In genomic region chr2:43199492-43200481, GRCh38 we compare ENCODE assay signal across 15 cellular contexts. TPM values are rescaled to one million over a fixed set of nuclear protein-coding genes. Genes with fewer than 3 reads are reported as not detected.
DNase-seq lines count a peak whose midpoint lies in the region; ATAC-seq and TF ChIP-seq lines count a peak whose summit lies in the region.
"Had no signal": no experiment of that assay in that cellular context is flagged by ENCODE, and none has a peak within 500 bp of the region (broad histone marks: within the 10 kb centered on the region; RNA-seq: fewer than 3 reads in every experiment).

No MANE protein-coding gene starts in this region.

- H3K9ac ChIP-seq in Loucy (ENCODE audit: low read depth, low read length, poor library complexity, severe bottlenecking), result peak overlapping the region; percentile 33

- H3K36me3 Mint-ChIP-seq in chondrocyte (ENCODE audit: low read depth), result peaks cover 2% of the 10 kb centered on the region

- H3K27me3 ChIP-seq in Loucy (ENCODE audit: insufficient read depth, low read length, poor library complexity, severe bottlenecking), result no peaks in the 10 kb centered on the region
- H3K27me3 ChIP-seq in osteoblast (ENCODE audit: insufficient read depth, low read length), result no peaks in the 10 kb centered on the region
- H3K27me3 ChIP-seq: BE2C had no signal

- H3K4me2 ChIP-seq in Loucy (ENCODE audit: low read depth, low read length, poor library complexity, severe bottlenecking) (no peak overlapping the region), osteoblast (ENCODE audit: insufficient read depth, low read length) (no peak overlapping the region)

- no peak for TF ChIP-seq CTCF in Loucy (conservative IDR thresholded peaks at IDR 0.05; ENCODE audit: low read length)
- no peak for TF ChIP-seq CTCF in osteoblast (IDR thresholded peaks at IDR 0.05; ENCODE audit: extremely low read depth, low read depth, low read length)
- no peak for TF ChIP-seq CTCF in chondrocyte (IDR thresholded peaks at IDR 0.05)

- DNase-seq in DMS53 (lab: John Stamatoyannopoulos, UW) (peak; percentile 81), osteoblast (ENCODE audit: insufficient read length, low spot score, missing footprints) (peak; percentile 58), Kasumi-1 (lab: John Stamatoyannopoulos, UW) (no peak), chondrocyte (ENCODE audit: low spot score) (no peak)
- DNase-seq: BE2C, head of caudate nucleus, midbrain, NCI-H1092, T-helper 2 cell had no signal

- H3K79me2 ChIP-seq in Loucy (ENCODE audit: insufficient read depth, low read length) (no peaks in the 10 kb centered on the region), osteoblast (ENCODE audit: insufficient read depth, low read length) (no peaks in the 10 kb centered on the region)

- H3K9me3 Mint-ChIP-seq in chondrocyte (ENCODE audit: low read depth), result no peaks in the 10 kb centered on the region

- no peak overlapping the region for H3K27ac ChIP-seq in osteoblast (ENCODE audit: low read depth, low read length)
- H3K27ac ChIP-seq: thoracic aorta had no signal

- H3K4me1 ChIP-seq in Loucy (ENCODE audit: insufficient read depth, low read length, poor library complexity, severe bottlenecking), result peaks cover 69% of the 10 kb centered on the region
- no peaks in the 10 kb centered on the region for H3K4me1 ChIP-seq in osteoblast (ENCODE audit: insufficient read depth, low read length)
- H3K4me1 ChIP-seq: BE2C had no signal

- no peaks in the 10 kb centered on the region for H3K27me3 Mint-ChIP-seq in chondrocyte (ENCODE audit: low read depth)

- H3K4me3 Mint-ChIP-seq in chondrocyte (ENCODE audit: unreplicated experiment), result no peak overlapping the region

- H3K36me3 ChIP-seq in Loucy (ENCODE audit: insufficient read depth, low read length), result no peaks in the 10 kb centered on the region
- no peaks in the 10 kb centered on the region for H3K36me3 ChIP-seq in osteoblast (ENCODE audit: insufficient read depth, low read length)
- H3K36me3 ChIP-seq: BE2C, thoracic aorta had no signal

- H3K9me3 ChIP-seq in Loucy (ENCODE audit: insufficient read depth, low read depth, low read length) (no peaks in the 10 kb centered on the region), osteoblast (ENCODE audit: low read depth, low read length) (no peaks in the 10 kb centered on the region)
- H3K9me3 ChIP-seq: BE2C, thoracic aorta had no signal

- no peak overlapping the region for H3K4me3 ChIP-seq in Loucy (ENCODE audit: low read length, poor library complexity, severe bottlenecking)
- no peak overlapping the region for H3K4me3 ChIP-seq in osteoblast (ENCODE audit: insufficient read depth, low read length)
- H3K4me3 ChIP-seq: thoracic aorta had no signal

- peaks cover 4% of the 10 kb centered on the region for H3F3A ChIP-seq in Loucy (ENCODE audit: low read depth)

- H2AFZ ChIP-seq in Loucy (ENCODE audit: low read length) (no peak overlapping the region), osteoblast (ENCODE audit: low read length) (no peak overlapping the region)

- H3K27ac Mint-ChIP-seq in chondrocyte (ENCODE audit: unreplicated experiment), result no peak overlapping the region

- TF ChIP-seq POLR2A in GM18505 (IDR thresholded peaks at IDR 0.05; ENCODE audit: borderline replicate concordance, extremely low read depth, insufficient read depth, insufficient read length), result no peak

- H3K4me1 Mint-ChIP-seq in chondrocyte (ENCODE audit: low read depth), result peaks cover 5% of the 10 kb centered on the region

- no peaks in the 10 kb centered on the region for H3K9me2 ChIP-seq in Loucy (replicated peaks; ENCODE audit: low read depth, low read length)

- H4K20me1 ChIP-seq in Loucy (ENCODE audit: insufficient read depth, low read length, poor library complexity, severe bottlenecking) (no peaks in the 10 kb centered on the region), osteoblast (ENCODE audit: insufficient read depth, low read length) (no peaks in the 10 kb centered on the region)

- ATAC-seq in esophagus mucosa (peak; percentile 84), GM18511 (IDR thresholded peaks at IDR 0.05; ENCODE audit: unreplicated experiment) (no peak), GM18505 (IDR thresholded peaks at IDR 0.05; ENCODE audit: unreplicated experiment) (no peak)
- ATAC-seq: activated naive CD4-positive, alpha-beta T cell treated with anti-CD3 and anti-CD28 coated beads, Interleukin-2, amount 50 U/mL, for 72 hours had no signal

RNA-seq across cellular contexts. Expression of gene ZFP36L2, which starts 26.6 kb away (rescaled TPM):
- 71.0 TPM for total RNA-seq in esophagus mucosa
- total RNA-seq in osteoblast, result 14.7 and 15.6 TPM in 2 replicates
- total RNA-seq in chondrocyte, result 95.8 to 103 TPM (median 98.3 TPM) in 3 replicates

Comparison
In these comparisons a context has a peak if more than half of its experiments do, and no peak if none do; other contexts are left out.
1. DNase-seq: peak in DMS53 (single experiment) and osteoblast (single experiment); none in Kasumi-1 (0 of 2) and chondrocyte (single experiment).